37 cellular contexts compared by ENCODE assay signal in genomic region chr1:205382561-205382960, GRCh38. TPM values are rescaled to one million over a fixed set of nuclear protein-coding genes. Genes with fewer than 3 reads are reported as not detected.
"Had no signal": no experiment of that assay in that cellular context is flagged by ENCODE, and none has a peak within 500 bp of the region (broad histone marks: within the 10 kb centered on the region; RNA-seq: fewer than 3 reads in every experiment).

No MANE protein-coding gene starts in this region.

- H3K27me3 ChIP-seq: ovary, uterus had no signal

- H3K4me2 ChIP-seq: smooth muscle cell had no signal

- H3K4me3 Mint-ChIP-seq: activated CD4-positive, alpha-beta memory T cell treated with anti-CD3 and anti-CD28 coated beads for 36 hours; activated CD4-positive, alpha-beta T cell treated with anti-CD3 and anti-CD28 coated beads, Interleukin-2, amount 10 ng/mL, durations not matched to agents 24 days and 14 days; activated T-cell treated with anti-CD3 and anti-CD28 coated beads, Interleukin-2, amount 50 U/mL, for 24 hours; activated T-helper 17 cell treated with anti-CD3 and anti-CD28 coated beads, Interleukin-2, amount 50 U/mL, for 72 hours; immature natural killer cell; naive thymus-derived CD4-positive, alpha-beta T cell; stimulated activated memory B cell treated with anti-CD40 and anti-IgM and Interleukin-4, amounts not matched to agents 10 μg/mL and 1 μg/mL and 100 μg/mL, for 72 hours; T-helper 1 cell treated with Interleukin-12 subunit alpha and Interleukin-12 subunit beta and Interleukin-4 antibody, amounts not matched to agents 30 μg/mL and 1 μg/mL, for 36 hours had no signal

- H3K9me3 Mint-ChIP-seq: activated CD4-positive, alpha-beta memory T cell treated with anti-CD3 and anti-CD28 coated beads for 36 hours; activated CD4-positive, alpha-beta T cell treated with anti-CD3 and anti-CD28 coated beads, Interleukin-2, amount 10 ng/mL, durations not matched to agents 24 days and 14 days; activated T-cell treated with anti-CD3 and anti-CD28 coated beads, Interleukin-2, amount 50 U/mL, for 24 hours; activated T-helper 17 cell treated with anti-CD3 and anti-CD28 coated beads, Interleukin-2, amount 50 U/mL, for 72 hours; immature natural killer cell; naive thymus-derived CD4-positive, alpha-beta T cell; stimulated activated memory B cell treated with anti-CD40 and anti-IgM and Interleukin-4, amounts not matched to agents 10 μg/mL and 1 μg/mL and 100 μg/mL, for 72 hours; T-helper 1 cell treated with Interleukin-12 subunit alpha and Interleukin-12 subunit beta and Interleukin-4 antibody, amounts not matched to agents 30 μg/mL and 1 μg/mL, for 36 hours had no signal

- ATAC-seq: activated T-helper 17 cell treated with anti-CD3 and anti-CD28 coated beads, Interleukin-2, amount 50 U/mL, for 72 hours; esophagus mucosa; foreskin keratinocyte; heart left ventricle; left lobe of liver; naive thymus-derived CD4-positive, alpha-beta T cell; stimulated activated memory B cell treated with anti-CD40 and anti-IgM and Interleukin-4, amounts not matched to agents 10 μg/mL and 1 μg/mL and 100 μg/mL, for 72 hours had no signal

- H3K27ac Mint-ChIP-seq: activated CD4-positive, alpha-beta memory T cell treated with anti-CD3 and anti-CD28 coated beads for 36 hours; activated CD4-positive, alpha-beta T cell treated with anti-CD3 and anti-CD28 coated beads, Interleukin-2, amount 10 ng/mL, durations not matched to agents 24 days and 14 days; activated T-cell treated with anti-CD3 and anti-CD28 coated beads, Interleukin-2, amount 50 U/mL, for 24 hours; activated T-helper 17 cell treated with anti-CD3 and anti-CD28 coated beads, Interleukin-2, amount 50 U/mL, for 72 hours; immature natural killer cell; naive thymus-derived CD4-positive, alpha-beta T cell; stimulated activated memory B cell treated with anti-CD40 and anti-IgM and Interleukin-4, amounts not matched to agents 10 μg/mL and 1 μg/mL and 100 μg/mL, for 72 hours; T-helper 1 cell treated with Interleukin-12 subunit alpha and Interleukin-12 subunit beta and Interleukin-4 antibody, amounts not matched to agents 30 μg/mL and 1 μg/mL, for 36 hours had no signal

- H3K36me3 ChIP-seq: heart left ventricle, ovary, prostate gland, stomach, suprapubic skin, transverse colon, uterus had no signal

- H3K4me1 Mint-ChIP-seq: activated CD4-positive, alpha-beta T cell treated with anti-CD3 and anti-CD28 coated beads, Interleukin-2, amount 10 ng/mL, durations not matched to agents 24 days and 14 days; activated T-helper 17 cell treated with anti-CD3 and anti-CD28 coated beads, Interleukin-2, amount 50 U/mL, for 72 hours; immature natural killer cell; naive thymus-derived CD4-positive, alpha-beta T cell; stimulated activated memory B cell treated with anti-CD40 and anti-IgM and Interleukin-4, amounts not matched to agents 10 μg/mL and 1 μg/mL and 100 μg/mL, for 72 hours had no signal

- H3K27ac ChIP-seq: foreskin keratinocyte, heart left ventricle, prostate gland, stomach, suprapubic skin, transverse colon, uterus, VCaP had no signal

- H3K36me3 Mint-ChIP-seq: activated CD4-positive, alpha-beta memory T cell treated with anti-CD3 and anti-CD28 coated beads for 36 hours; immature natural killer cell; naive thymus-derived CD4-positive, alpha-beta T cell; stimulated activated memory B cell treated with anti-CD40 and anti-IgM and Interleukin-4, amounts not matched to agents 10 μg/mL and 1 μg/mL and 100 μg/mL, for 72 hours had no signal

- H3K9me3 ChIP-seq: heart left ventricle, ovary, prostate gland, stomach, suprapubic skin, transverse colon, uterus had no signal

- H3K4me3 ChIP-seq: heart left ventricle, ovary, prostate gland, smooth muscle cell, stomach, suprapubic skin, transverse colon, uterus had no signal

- H3K4me1 ChIP-seq: foreskin keratinocyte, heart left ventricle, prostate gland, stomach, suprapubic skin, transverse colon, uterus had no signal

- DNase-seq: activated CD4-positive, alpha-beta memory T cell treated with anti-CD3 and anti-CD28 coated beads for 36 hours; activated CD4-positive, alpha-beta T cell treated with anti-CD3 and anti-CD28 coated beads, Interleukin-2, amount 10 ng/mL, durations not matched to agents 24 days and 14 days; activated CD4-positive, CD25-positive, alpha-beta regulatory T cell treated with anti-CD3 and anti-CD28 coated beads, Interleukin-2, amount 50 U/mL, for 72 hours; activated CD8-positive, alpha-beta memory T cell treated with anti-CD3 and anti-CD28 coated beads, Interleukin-2, amount 50 U/mL, for 48 hours; activated gamma-delta T cell treated with Interleukin-2 at 50 U/mL for 16 hours; activated naive CD4-positive, alpha-beta T cell treated with anti-CD3 and anti-CD28 coated beads, Interleukin-2, amount 50 U/mL, for 16 hours; activated T-cell treated with anti-CD3 and anti-CD28 coated beads, Interleukin-2, amount 50 U/mL, for 24 hours; amniotic stem cell; caudate nucleus; foreskin keratinocyte; heart left ventricle; hypothalamus; immature natural killer cell; kidney glomerular epithelial cell; mammary epithelial cell; naive thymus-derived CD4-positive, alpha-beta T cell; retina; stimulated activated CD4-positive, alpha-beta T cell treated with anti-CD3 and anti-CD28 coated beads, Interleukin-1b, Interleukin-23, amount 100 ng/mL, for 48 hours; stimulated activated CD4-positive, alpha-beta T cell treated with anti-CD3 and anti-CD28 coated beads, Interleukin-4, amount 100 ng/mL, for 4 hours; stimulated activated CD8-positive, alpha-beta memory T cell treated with anti-CD3 and anti-CD28 coated beads, Interleukin-4, amount 100 ng/mL, for 48 hours; stomach; T-helper 9 cell; transverse colon; uterus had no signal

- FAIRE-seq: astrocyte, TTC549 had no signal

RNA-seq across cellular contexts. Expression of gene KLHDC8A, which starts 25.8 kb away (rescaled TPM):
- total RNA-seq: activated CD4-positive, alpha-beta memory T cell treated with anti-CD3 and anti-CD28 coated beads for 36 hours; activated T-helper 17 cell treated with anti-CD3 and anti-CD28 coated beads, Interleukin-2, amount 50 U/mL, for 72 hours; foreskin keratinocyte; left lobe of liver; mammary epithelial cell; naive thymus-derived CD4-positive, alpha-beta T cell; smooth muscle cell had no signal
- polyA plus RNA-seq: foreskin keratinocyte; immature natural killer cell; mammary epithelial cell; naive thymus-derived CD4-positive, alpha-beta T cell had no signal

RNA-seq across cellular contexts. Expression of gene LEMD1, which starts 39.3 kb away (rescaled TPM):
- total RNA-seq: chondrocyte, left lobe of liver, stomach, transverse colon had no signal
- polyA plus RNA-seq: heart left ventricle; immature natural killer cell; naive thymus-derived CD4-positive, alpha-beta T cell had no signal
